ENCODE assay signal across 9 cellular contexts in the genomic region with DNA sequence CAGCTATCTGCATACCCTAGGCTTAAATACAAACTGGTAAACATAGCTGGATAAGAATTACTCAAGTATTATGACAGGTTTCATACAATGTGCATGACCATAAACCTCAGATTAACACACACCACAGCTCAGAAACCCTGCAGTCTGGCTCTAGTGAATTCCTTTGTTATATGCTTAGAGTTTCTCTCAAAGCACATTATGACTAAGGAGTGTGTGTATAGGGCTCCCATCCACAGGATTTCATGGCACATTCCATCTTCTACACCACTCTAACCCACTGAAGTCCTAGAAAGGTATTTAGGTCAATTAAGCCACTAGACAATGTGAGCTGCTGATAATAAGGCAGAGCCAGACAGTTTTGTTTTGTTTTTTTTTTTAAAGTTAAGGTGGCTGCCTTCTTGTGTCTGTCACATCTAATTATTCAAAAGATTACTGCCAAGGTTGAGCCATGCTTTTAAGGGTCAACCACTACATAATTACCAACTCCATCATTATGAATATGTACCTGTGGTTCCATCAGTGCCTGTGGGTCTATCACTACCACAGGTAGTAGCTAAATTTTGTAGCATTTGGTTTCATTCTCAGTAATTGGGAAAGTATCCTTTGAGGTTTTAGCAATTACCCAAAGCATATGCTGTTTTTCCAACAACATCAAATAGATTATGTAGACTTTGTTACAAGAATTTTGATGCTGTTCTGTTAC.
DNase-seq lines count a peak whose midpoint lies in the region; ATAC-seq and TF ChIP-seq lines count a peak whose summit lies in the region.
"Had no signal": no experiment of that assay in that cellular context is flagged by ENCODE, and none has a peak within 500 bp of the region (broad histone marks: within the 10 kb centered on the region; RNA-seq: fewer than 3 reads in every experiment).

No MANE protein-coding gene starts in this region.

- H3K18ac ChIP-seq in mesenchymal stem cell (ENCODE audit: low read depth in 1 of 2, low read length in 2 of 2), result no peak overlapping the region

- H3K9ac ChIP-seq in mesenchymal stem cell (ENCODE audit: low read length), result no peak overlapping the region

- H3K4me1 ChIP-seq in SJSA1 (replicated peaks) (peaks cover 8% of the 10 kb centered on the region), mesenchymal stem cell (ENCODE audit: control insufficient read depth, insufficient read depth, low read depth, low read length) (no peaks in the 10 kb centered on the region), Peyer's patch (no peaks in the 10 kb centered on the region)

- H3K4me3 Mint-ChIP-seq in activated T-cell treated with anti-CD3 and anti-CD28 coated beads, Interleukin-2, amount 50 U/mL, for 24 hours, result no peak overlapping the region

- H3K9me3 ChIP-seq in SJSA1 (replicated peaks) (no peaks in the 10 kb centered on the region), mesenchymal stem cell (ENCODE audit: control insufficient read depth, low read length) (no peaks in the 10 kb centered on the region), Peyer's patch (no peaks in the 10 kb centered on the region)

- no peak overlapping the region for H3K4me2 ChIP-seq in mesenchymal stem cell (ENCODE audit: low read length, poor library complexity, severe bottlenecking)

- H3K36me3 Mint-ChIP-seq in activated T-cell treated with anti-CD3 and anti-CD28 coated beads, Interleukin-2, amount 50 U/mL, for 24 hours (ENCODE audit: low read depth), result no peaks in the 10 kb centered on the region

- peak; percentile 91 for DNase-seq in HCEC 1CT
- DNase-seq in SJSA1 (ENCODE audit: low read depth in 1 of 2, low spot score in 2 of 2), result peak; percentile 41 to 51
- DNase-seq in mesenchymal stem cell, result peak; percentile 62
- DNase-seq in Peyer's patch, result no peak
- DNase-seq in DMS79 (lab: John Stamatoyannopoulos, UW), result no peak
- DNase-seq in NCI-H446 treated with DMSO at 0.1 percent for 48 hours (lab: John Stamatoyannopoulos, UW), result no peak
- DNase-seq in activated T-cell treated with anti-CD3 and anti-CD28 coated beads, Interleukin-2, amount 50 U/mL, for 24 hours, result no peak

- peaks cover 4% of the 10 kb centered on the region for H3K4me1 Mint-ChIP-seq in activated T-cell treated with anti-CD3 and anti-CD28 coated beads, Interleukin-2, amount 50 U/mL, for 24 hours (ENCODE audit: low read depth)

- H2BK5ac ChIP-seq in mesenchymal stem cell (ENCODE audit: low read depth, low read length, poor library complexity, severe bottlenecking), result no peak overlapping the region

- H3K27ac ChIP-seq in SJSA1 (no peak overlapping the region), mesenchymal stem cell (ENCODE audit: low read length, poor library complexity, severe bottlenecking) (no peak overlapping the region), Peyer's patch (no peak overlapping the region)

- H4K91ac ChIP-seq in mesenchymal stem cell (ENCODE audit: low read length), result no peak overlapping the region

- no peak overlapping the region for H2BK12ac ChIP-seq in mesenchymal stem cell (ENCODE audit: low read length in 2 of 2)

- H3K79me1 ChIP-seq in mesenchymal stem cell (replicated peaks; ENCODE audit: low read length, poor library complexity, severe bottlenecking), result peaks cover 6% of the 10 kb centered on the region

- H2AK5ac ChIP-seq in mesenchymal stem cell (ENCODE audit: low read length, severe bottlenecking), result no peak overlapping the region

- no peak overlapping the region for H3K27ac Mint-ChIP-seq in activated T-cell treated with anti-CD3 and anti-CD28 coated beads, Interleukin-2, amount 50 U/mL, for 24 hours

- H3K14ac ChIP-seq in mesenchymal stem cell (ENCODE audit: low read length in 2 of 2), result no peak overlapping the region

- H3K4me3 ChIP-seq in SJSA1 (no peak overlapping the region), mesenchymal stem cell (ENCODE audit: insufficient read depth in 1 of 2, low read depth in 1 of 2, low read length in 2 of 2) (no peak overlapping the region), Peyer's patch (no peak overlapping the region)

- H4K8ac ChIP-seq in mesenchymal stem cell (ENCODE audit: low read length), result no peak overlapping the region

- H3K4ac ChIP-seq in mesenchymal stem cell (ENCODE audit: low read depth in 1 of 2, low read length in 2 of 2), result no peak overlapping the region

- no peak overlapping the region for H3K23ac ChIP-seq in mesenchymal stem cell (ENCODE audit: low read length in 2 of 2)

- no peak overlapping the region for H2BK120ac ChIP-seq in mesenchymal stem cell (ENCODE audit: low read depth, low read length)

- peaks cover 13% of the 10 kb centered on the region for H3K9me3 Mint-ChIP-seq in activated T-cell treated with anti-CD3 and anti-CD28 coated beads, Interleukin-2, amount 50 U/mL, for 24 hours

- H3K27me3 ChIP-seq in SJSA1 (replicated peaks) (no peaks in the 10 kb centered on the region), mesenchymal stem cell (ENCODE audit: control insufficient read depth in 1 of 2, insufficient read depth in 1 of 2, low read length in 2 of 2) (no peaks in the 10 kb centered on the region), Peyer's patch (no peaks in the 10 kb centered on the region)

- TF ChIP-seq CTCF in Peyer's patch (IDR thresholded peaks at IDR 0.05), result no peak

- H3K36me3 ChIP-seq in SJSA1, result no peaks in the 10 kb centered on the region
- H3K36me3 ChIP-seq in mesenchymal stem cell (ENCODE audit: control insufficient read depth in 1 of 2, insufficient read depth in 2 of 2, low read depth in 1 of 2, low read length in 2 of 2), result no peaks in the 10 kb centered on the region
- H3K36me3 ChIP-seq in Peyer's patch, result no peaks in the 10 kb centered on the region

- ATAC-seq in GM18498 (IDR thresholded peaks at IDR 0.05; ENCODE audit: unreplicated experiment), result peak; percentile 70
- ATAC-seq: Panc1 had no signal

- H2BK15ac ChIP-seq in mesenchymal stem cell (ENCODE audit: low read depth, poor library complexity, severe bottlenecking), result no peak overlapping the region

- H3K27me3 Mint-ChIP-seq in activated T-cell treated with anti-CD3 and anti-CD28 coated beads, Interleukin-2, amount 50 U/mL, for 24 hours, result peaks cover 3% of the 10 kb centered on the region

- H2AFZ ChIP-seq in mesenchymal stem cell (ENCODE audit: low read depth, low read length), result no peak overlapping the region

- no peak for TF ChIP-seq POLR2A in Peyer's patch (IDR thresholded peaks at IDR 0.05)

Comparison
In these comparisons a context has a peak if more than half of its experiments do, and no peak if none do; other contexts are left out.
1. DNase-seq: peak in HCEC 1CT (single experiment), SJSA1 (2 of 2) and mesenchymal stem cell (single experiment); none in Peyer's patch (0 of 3), DMS79 (single experiment), NCI-H446 treated with DMSO at 0.1 percent for 48 hours (single experiment) and activated T-cell treated with anti-CD3 and anti-CD28 coated beads, Interleukin-2, amount 50 U/mL, for 24 hours (single experiment).